In genomic region chr4:118224239-118224829, GRCh38 we compare ENCODE assay signal across 8 cellular contexts.
A peak's percentile ranks its signal among the peaks of the same experiment; 100 is the strongest.
DNase-seq lines count a peak whose midpoint lies in the region; ATAC-seq and TF ChIP-seq lines count a peak whose summit lies in the region.

No MANE protein-coding gene starts in this region.

- H3K27me3 Mint-ChIP-seq in CD4-positive, CD25-positive, alpha-beta regulatory T cell, result no peaks in the 10 kb centered on the region
- H3K27me3 Mint-ChIP-seq in nephron (ENCODE audit: low read depth), result no peaks in the 10 kb centered on the region

- no peak for ATAC-seq in CD4-positive, CD25-positive, alpha-beta regulatory T cell (ENCODE audit: low read depth in 2 of 2)
- peak; percentile 75 for ATAC-seq in GM18909 (IDR thresholded peaks at IDR 0.05; ENCODE audit: poor library complexity, unreplicated experiment)

- peak in 2 of 3 donors; percentile 12 to 52 for DNase-seq in CD4-positive, CD25-positive, alpha-beta regulatory T cell
- DNase-seq in HS-27A (ENCODE audit: low read depth) (peak; percentile 17), NT2/D1 (ENCODE audit: low read depth, low spot score) (peak; percentile 18), dorsolateral prefrontal cortex (peak in 1 of 10 donors; percentile 4)
- DNase-seq in stimulated activated CD4-positive, alpha-beta T cell treated with anti-CD3 and anti-CD28 coated beads, Interleukin-2, amount 100 ng/mL, for 24 hours, result no peak
- no peak for DNase-seq in stimulated activated CD4-positive, alpha-beta T cell treated with anti-CD3 and anti-CD28 coated beads, Interleukin-1b, Interleukin-23, amount 100 ng/mL, for 48 hours

- no peaks in the 10 kb centered on the region for H3K4me1 ChIP-seq in CD4-positive, CD25-positive, alpha-beta regulatory T cell (ENCODE audit: control insufficient read depth, insufficient read depth, low read length, poor library complexity, severe bottlenecking)
- no peaks in the 10 kb centered on the region for H3K4me1 ChIP-seq in NT2/D1 (ENCODE audit: insufficient read depth, insufficient read length)

- intact Hi-C loops in dorsolateral prefrontal cortex (cut with DNase I), result loop anchor here (10.0 kb wide), 2 partner anchors 190 to 1090 kb away; partner anchors contain the start of gene NDST3 (in 2 of the 2)

- H3K9ac ChIP-seq in NT2/D1 (ENCODE audit: insufficient read length, low read depth), result no peak overlapping the region

- H3K9me3 ChIP-seq in CD4-positive, CD25-positive, alpha-beta regulatory T cell (ENCODE audit: control insufficient read depth in 2 of 2, low read length in 2 of 2), result no peaks in the 10 kb centered on the region
- H3K9me3 ChIP-seq in NT2/D1 (ENCODE audit: insufficient read depth, low read length), result no peaks in the 10 kb centered on the region

- H3K36me3 ChIP-seq in CD4-positive, CD25-positive, alpha-beta regulatory T cell (ENCODE audit: control insufficient read depth, insufficient read depth, low read length), result no peaks in the 10 kb centered on the region
- H3K36me3 ChIP-seq in NT2/D1 (ENCODE audit: insufficient read depth, insufficient read length, low read length), result no peaks in the 10 kb centered on the region

- H3K27ac Mint-ChIP-seq in CD4-positive, CD25-positive, alpha-beta regulatory T cell, result no peak overlapping the region
- no peak overlapping the region for H3K27ac Mint-ChIP-seq in nephron

- TF ChIP-seq CTCF in dorsolateral prefrontal cortex (IDR thresholded peaks at IDR 0.05 in 54 of 56, conservative IDR thresholded peaks at IDR 0.05 in 2 of 56; ENCODE audit: low read depth in 1 of 56, partially characterized antibody in 56 of 56) (peak; percentile 58 to 88 (median 76)), nephron (IDR thresholded peaks at IDR 0.05; ENCODE audit: unreplicated experiment in 3 of 3) (peak; percentile 70 to 76 (median 72))

- H3K9me3 Mint-ChIP-seq in CD4-positive, CD25-positive, alpha-beta regulatory T cell, result no peaks in the 10 kb centered on the region
- H3K9me3 Mint-ChIP-seq in nephron, result no peaks in the 10 kb centered on the region

- H3K27ac ChIP-seq in CD4-positive, CD25-positive, alpha-beta regulatory T cell (ENCODE audit: insufficient read depth, low read length, poor library complexity, severe bottlenecking), result no peak overlapping the region
- no peak overlapping the region for H3K27ac ChIP-seq in dorsolateral prefrontal cortex

- H3K4me1 Mint-ChIP-seq in CD4-positive, CD25-positive, alpha-beta regulatory T cell, result no peaks in the 10 kb centered on the region
- H3K4me1 Mint-ChIP-seq in nephron, result peaks cover 19% of the 10 kb centered on the region

- no peaks in the 10 kb centered on the region for H3K36me3 Mint-ChIP-seq in CD4-positive, CD25-positive, alpha-beta regulatory T cell
- H3K36me3 Mint-ChIP-seq in nephron (ENCODE audit: low read depth), result no peaks in the 10 kb centered on the region

- peaks cover 2% of the 10 kb centered on the region for H3K27me3 ChIP-seq in CD4-positive, CD25-positive, alpha-beta regulatory T cell (ENCODE audit: control insufficient read depth, insufficient read depth, low read length)
- H3K27me3 ChIP-seq in NT2/D1 (ENCODE audit: insufficient read depth, insufficient read length) (no peaks in the 10 kb centered on the region), dorsolateral prefrontal cortex (no peaks in the 10 kb centered on the region)

- H3K4me3 Mint-ChIP-seq in CD4-positive, CD25-positive, alpha-beta regulatory T cell, result no peak overlapping the region
- no peak overlapping the region for H3K4me3 Mint-ChIP-seq in nephron

- H3K4me3 ChIP-seq in CD4-positive, CD25-positive, alpha-beta regulatory T cell (ENCODE audit: low read depth, low read length), result no peak overlapping the region
- H3K4me3 ChIP-seq in NT2/D1 (ENCODE audit: insufficient read length, low read depth), result no peak overlapping the region
- H3K4me3 ChIP-seq in dorsolateral prefrontal cortex, result no peak overlapping the region

Comparison
In these comparisons a context has a peak if more than half of its experiments do, and no peak if none do; other contexts are left out.
1. DNase-seq: peak in CD4-positive, CD25-positive, alpha-beta regulatory T cell (2 of 3), HS-27A (single experiment) and NT2/D1 (single experiment); none in stimulated activated CD4-positive, alpha-beta T cell treated with anti-CD3 and anti-CD28 coated beads, Interleukin-2, amount 100 ng/mL, for 24 hours (0 of 2) and stimulated activated CD4-positive, alpha-beta T cell treated with anti-CD3 and anti-CD28 coated beads, Interleukin-1b, Interleukin-23, amount 100 ng/mL, for 48 hours (single experiment).